In the genomic region with DNA sequence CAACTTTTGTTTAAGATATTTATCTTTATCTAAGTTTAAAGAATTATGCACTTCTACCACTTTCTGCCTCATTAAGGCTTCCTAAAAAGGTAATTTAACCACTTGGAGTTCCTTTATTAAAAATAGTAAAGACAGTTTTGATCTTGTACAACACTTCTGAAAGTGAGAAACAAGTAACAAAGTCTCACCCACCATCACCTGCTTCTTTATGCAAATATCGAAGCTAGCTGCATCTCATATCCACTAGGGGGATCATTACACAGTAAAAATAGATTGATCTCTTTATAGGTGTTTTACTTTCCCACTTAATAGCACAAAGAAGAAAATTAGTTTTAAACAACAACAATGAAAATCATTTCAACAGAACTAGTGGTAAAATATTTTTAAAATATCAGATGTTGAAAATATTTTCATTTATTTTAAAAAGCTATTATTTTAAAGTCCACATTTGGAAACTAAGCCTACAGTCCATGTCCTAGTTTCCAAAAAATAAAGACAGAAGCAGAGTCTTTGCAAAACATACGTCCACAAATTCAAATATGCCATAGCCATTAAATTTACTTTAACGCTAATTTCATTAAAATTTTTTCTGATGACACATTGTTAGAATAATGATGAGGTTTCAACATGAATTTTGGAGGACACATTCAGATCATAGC, we compare ENCODE assay signal across 8 cellular contexts.
DNase-seq lines count a peak whose midpoint lies in the region; ATAC-seq, FAIRE-seq and TF ChIP-seq lines count a peak whose summit lies in the region.

No MANE protein-coding gene starts in this region.

- no peaks in the 10 kb centered on the region for H3K27me3 ChIP-seq in GM23248 (replicated peaks; ENCODE audit: insufficient read depth)
- H3K27me3 ChIP-seq in right lobe of liver, result no peaks in the 10 kb centered on the region

- H4K20me1 ChIP-seq in GM23248 (ENCODE audit: insufficient read depth), result no peaks in the 10 kb centered on the region

- peak; percentile 64 for ATAC-seq in activated B cell treated with CpG ODN at 0.5 μM for 24 hours (ENCODE audit: low read depth)
- peak; percentile 58 to 81 (median 71) for ATAC-seq in right lobe of liver
- no peak for ATAC-seq in activated CD8-positive, alpha-beta T cell treated with anti-CD3 and anti-CD28 coated beads for 36 hours

- peaks cover 1% of the 10 kb centered on the region for H3K36me3 Mint-ChIP-seq in activated B cell treated with CpG ODN at 0.5 μM for 24 hours (ENCODE audit: low read depth)
- no peaks in the 10 kb centered on the region for H3K36me3 Mint-ChIP-seq in activated CD8-positive, alpha-beta T cell treated with anti-CD3 and anti-CD28 coated beads for 36 hours (ENCODE audit: low read depth)

- no peak overlapping the region for H3K4me2 ChIP-seq in GM23248 (ENCODE audit: unreplicated experiment)

- H3K27me3 Mint-ChIP-seq in activated B cell treated with CpG ODN at 0.5 μM for 24 hours, result no peaks in the 10 kb centered on the region
- H3K27me3 Mint-ChIP-seq in activated CD8-positive, alpha-beta T cell treated with anti-CD3 and anti-CD28 coated beads for 36 hours, result no peaks in the 10 kb centered on the region

- in situ Hi-C loops in GM23248 (cut with MboI), result no loop called here

- no peaks in the 10 kb centered on the region for H3K9me3 Mint-ChIP-seq in activated B cell treated with CpG ODN at 0.5 μM for 24 hours
- peaks cover 2% of the 10 kb centered on the region for H3K9me3 Mint-ChIP-seq in activated CD8-positive, alpha-beta T cell treated with anti-CD3 and anti-CD28 coated beads for 36 hours

- peak; percentile 36 for TF ChIP-seq CTCF in activated B cell treated with CpG ODN at 0.5 μM for 24 hours (IDR thresholded peaks at IDR 0.05)
- TF ChIP-seq CTCF in right lobe of liver (IDR thresholded peaks at IDR 0.05), result peak; percentile 50 to 65 (median 60)
- no peak for TF ChIP-seq CTCF in activated CD8-positive, alpha-beta T cell treated with anti-CD3 and anti-CD28 coated beads for 36 hours (IDR thresholded peaks at IDR 0.05)

- intact Hi-C loops in activated B cell treated with CpG ODN at 0.5 μM for 24 hours (cut with micrococcal nuclease), result loop anchor here (1.0 to 5.0 kb wide), 7 partner anchors 19 to 904 kb away; no protein-coding TSS in a partner anchor
- intact Hi-C loops in right lobe of liver (cut with DNase I), result no loop called here
- intact Hi-C loops in activated CD8-positive, alpha-beta T cell treated with anti-CD3 and anti-CD28 coated beads for 36 hours (cut with micrococcal nuclease), result no loop called here

- peaks cover 5% of the 10 kb centered on the region for H3K4me1 Mint-ChIP-seq in activated B cell treated with CpG ODN at 0.5 μM for 24 hours
- H3K4me1 Mint-ChIP-seq in activated CD8-positive, alpha-beta T cell treated with anti-CD3 and anti-CD28 coated beads for 36 hours (ENCODE audit: low read depth), result no peaks in the 10 kb centered on the region

- TF ChIP-seq POLR2A in right lobe of liver (IDR thresholded peaks at IDR 0.05), result no peak

- H3K4me3 ChIP-seq in GM23248 (no peak overlapping the region), right lobe of liver (no peak overlapping the region)

- H3K9me3 ChIP-seq in GM23248 (ENCODE audit: low read depth) (no peaks in the 10 kb centered on the region), right lobe of liver (no peaks in the 10 kb centered on the region)

- DNase-seq in GM18507 (ENCODE audit: extremely low spot score, insufficient read length, low read depth) (peak; percentile 14), GM23248 (peak; percentile 24), Kasumi-1 (lab: John Stamatoyannopoulos, UW) (peak; percentile 20 to 63), activated B cell treated with CpG ODN at 0.5 μM for 24 hours (no peak), right lobe of liver (no peak), NCI-H524 treated with DMSO at 0.1 percent for 48 hours (lab: John Stamatoyannopoulos, UW) (no peak)
- DNase-seq in activated CD4-positive, alpha-beta T cell treated with anti-CD3 and anti-CD28 coated beads for 4 hours, result no peak
- DNase-seq in activated CD8-positive, alpha-beta T cell treated with anti-CD3 and anti-CD28 coated beads for 36 hours, result no peak

- no peak overlapping the region for H3K9ac ChIP-seq in GM23248

- WGBS in GM23248 (ENCODE audit: low coverage in 1 of 2, low lambda C conversion rate in 2 of 2, missing lambda C conversion rate in 2 of 2), 2 experiments, result 47% methylated on average over 3 of the region's 3 CpGs
- 29% methylated on average over 3 of the region's 3 CpGs for WGBS in right lobe of liver (ENCODE audit: insufficient coverage, low coverage, low lambda C conversion rate, missing lambda C conversion rate)

- H2AFZ ChIP-seq in GM23248, result no peak overlapping the region

- H3K27ac Mint-ChIP-seq in activated B cell treated with CpG ODN at 0.5 μM for 24 hours, result no peak overlapping the region
- H3K27ac Mint-ChIP-seq in activated CD8-positive, alpha-beta T cell treated with anti-CD3 and anti-CD28 coated beads for 36 hours, result no peak overlapping the region

- no peaks in the 10 kb centered on the region for H3K79me2 ChIP-seq in GM23248 (ENCODE audit: insufficient read depth)

- H3K27ac ChIP-seq in GM23248, result no peak overlapping the region
- no peak overlapping the region for H3K27ac ChIP-seq in right lobe of liver

- H3K4me1 ChIP-seq in GM23248 (ENCODE audit: insufficient read depth), result no peaks in the 10 kb centered on the region; the same call in 1 of the 2 replicates
- no peaks in the 10 kb centered on the region for H3K4me1 ChIP-seq in right lobe of liver

- H3K4me3 Mint-ChIP-seq in activated B cell treated with CpG ODN at 0.5 μM for 24 hours, result no peak overlapping the region
- no peak overlapping the region for H3K4me3 Mint-ChIP-seq in activated CD8-positive, alpha-beta T cell treated with anti-CD3 and anti-CD28 coated beads for 36 hours

- H3F3A ChIP-seq in GM23248 (ENCODE audit: insufficient read depth), result 0 out of 2 replicates have a peak, but pooled peaks cover 4% of the 10 kb centered on the region

- no peaks in the 10 kb centered on the region for H3K9me2 ChIP-seq in GM23248 (ENCODE audit: insufficient read depth)

- FAIRE-seq in GM18507 (lab: Jason Lieb, UNC), result peak; percentile 78

- CTCF ChIA-PET in activated B cell treated with CpG ODN at 0.5 μM for 24 hours (lab: Charles Lee), result interaction anchor here (0.5 to 1.4 kb wide), 5 partner anchors 10 to 669 kb away, joined by 3 to 7 read pairs (median 3); no protein-coding TSS in a partner anchor
- CTCF ChIA-PET in activated CD8-positive, alpha-beta T cell treated with anti-CD3 and anti-CD28 coated beads for 36 hours (lab: Charles Lee), result no interaction called here

- no peaks in the 10 kb centered on the region for H3K36me3 ChIP-seq in GM23248 (ENCODE audit: low read depth)
- H3K36me3 ChIP-seq in right lobe of liver, result no peaks in the 10 kb centered on the region

- POLR2A ChIA-PET in activated B cell treated with CpG ODN at 0.5 μM for 24 hours (lab: Charles Lee), result no interaction called here
- POLR2A ChIA-PET in activated CD8-positive, alpha-beta T cell treated with anti-CD3 and anti-CD28 coated beads for 36 hours (lab: Charles Lee), result no interaction called here

Comparison
In these comparisons a context has a peak if more than half of its experiments do, and no peak if none do; other contexts are left out.
1. DNase-seq: peak in GM18507 (single experiment), GM23248 (single experiment) and Kasumi-1 (2 of 2); none in activated B cell treated with CpG ODN at 0.5 μM for 24 hours (single experiment), right lobe of liver (0 of 3), activated CD4-positive, alpha-beta T cell treated with anti-CD3 and anti-CD28 coated beads for 4 hours (0 of 2), activated CD8-positive, alpha-beta T cell treated with anti-CD3 and anti-CD28 coated beads for 36 hours (single experiment) and NCI-H524 treated with DMSO at 0.1 percent for 48 hours (single experiment).